Comparison of ENCODE assay signal across 16 cellular contexts in the genomic region with DNA sequence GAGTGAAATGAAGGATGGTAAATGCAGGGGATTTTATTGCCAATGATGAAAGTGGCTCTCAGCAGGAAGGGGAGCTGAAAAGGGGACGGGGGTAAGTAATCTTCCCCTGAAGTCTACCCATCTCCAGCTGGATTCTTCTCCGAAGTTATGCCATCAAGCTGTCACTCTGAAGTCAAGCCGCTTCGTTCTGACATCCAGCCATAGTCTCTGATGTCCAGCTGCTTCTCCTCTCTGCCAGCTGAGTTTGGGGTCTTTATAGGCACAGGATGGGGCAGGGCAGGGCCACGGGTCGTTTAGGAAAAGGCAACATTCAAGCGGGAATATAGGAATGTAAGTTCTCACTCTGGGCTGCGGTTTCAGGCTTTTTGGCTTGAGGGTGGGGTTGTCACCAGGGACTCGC.
"Had no signal": no experiment of that assay in that cellular context is flagged by ENCODE, and none has a peak within 500 bp of the region (broad histone marks: within the 10 kb centered on the region; RNA-seq: fewer than 3 reads in every experiment).

No MANE protein-coding gene starts in this region.

- DNase-seq: activated CD4-positive, alpha-beta T cell treated with anti-CD3 and anti-CD28 coated beads for 1 hour; activated CD4-positive, alpha-beta T cell treated with anti-CD3 and anti-CD28 coated beads, Interleukin-2, amount 50 U/mL, for 1 hour; activated CD8-positive, alpha-beta T cell treated with anti-CD3 and anti-CD28 coated beads, Interleukin-2, amount 10 ng/mL, durations not matched to agents 7 days and 5 days; activated gamma-delta T cell; activated naive CD4-positive, alpha-beta T cell treated with anti-CD3 and anti-CD28 coated beads, Interleukin-2, amount 50 U/mL, for 16 hours; activated naive CD8-positive, alpha-beta T cell treated with anti-CD3 and anti-CD28 coated beads, Interleukin-2, amount 50 U/mL, for 24 hours; cerebellar nuclear complex; esophagus squamous epithelium; gastrocnemius medialis; hypothalamus; left ventricle myocardium inferior; naive thymus-derived CD4-positive, alpha-beta T cell; sigmoid colon; stimulated activated CD4-positive, alpha-beta T cell treated with anti-CD3 and anti-CD28 coated beads, Interleukin-15, amount 100 ng/mL, for 24 hours; stomach had no signal

- ATAC-seq: activated CD8-positive, alpha-beta T cell treated with anti-CD3 and anti-CD28 coated beads, Interleukin-2, amount 10 ng/mL, durations not matched to agents 7 days and 5 days; activated naive CD8-positive, alpha-beta T cell treated with anti-CD3 and anti-CD28 coated beads, Interleukin-2, amount 50 U/mL, for 24 hours; gastrocnemius medialis; naive thymus-derived CD4-positive, alpha-beta T cell; stimulated activated memory B cell treated with anti-CD40 and anti-IgM and Interleukin-4, amounts not matched to agents 10 μg/mL and 1 μg/mL and 100 μg/mL, for 72 hours had no signal
